Comparison of ENCODE assay signal across 12 cellular contexts in the genomic region with DNA sequence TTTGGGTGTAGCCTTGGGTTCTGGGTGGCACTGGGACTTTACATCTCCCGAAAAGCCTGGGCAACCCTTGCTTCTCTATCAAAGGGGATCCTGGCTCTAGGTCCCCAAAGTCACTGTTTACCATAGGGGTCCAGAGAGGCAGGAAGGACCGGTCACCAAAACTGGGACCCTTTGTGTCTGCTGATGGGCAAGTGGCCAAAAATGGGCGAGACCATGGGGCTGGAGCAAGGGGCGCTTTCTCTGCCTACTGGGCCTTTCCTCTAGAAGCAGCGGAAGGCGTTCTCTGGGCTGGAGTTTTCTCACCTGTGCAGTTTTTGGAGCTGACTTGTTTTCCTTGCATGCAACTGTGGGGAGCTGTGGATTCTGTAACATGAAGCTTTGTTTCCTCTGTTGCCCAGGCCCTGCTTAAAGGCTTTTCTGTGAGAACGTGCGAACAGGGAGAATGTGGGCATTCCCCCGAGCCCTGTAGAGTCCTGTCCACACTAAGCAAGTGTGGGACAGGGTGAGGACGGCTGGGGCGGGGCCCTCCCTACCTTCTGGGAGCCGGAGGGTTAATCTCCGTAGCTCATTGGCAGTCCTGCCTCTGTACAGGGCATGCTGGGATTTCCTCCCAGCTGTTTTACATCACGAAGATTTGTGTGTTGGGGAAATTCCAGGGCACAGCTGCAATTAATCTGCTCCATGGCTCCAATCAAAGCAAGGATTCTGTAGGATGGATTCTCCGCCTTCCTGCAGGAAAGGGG. TPM values are rescaled to one million over a fixed set of nuclear protein-coding genes. Genes with fewer than 3 reads are reported as not detected.
DNase-seq lines count a peak whose midpoint lies in the region; ATAC-seq and TF ChIP-seq lines count a peak whose summit lies in the region.
"Had no signal": no experiment of that assay in that cellular context is flagged by ENCODE, and none has a peak within 500 bp of the region (broad histone marks: within the 10 kb centered on the region; RNA-seq: fewer than 3 reads in every experiment).

No MANE protein-coding gene starts in this region.

- H2BK5ac ChIP-seq in neuronal stem cell (ENCODE audit: low read length) = peak overlapping the region; percentile 47

- H3K79me2 ChIP-seq in ACC112 (ENCODE audit: control insufficient read depth, insufficient read depth, low read length, unreplicated experiment) = no peaks in the 10 kb centered on the region

- no peaks in the 10 kb centered on the region for H3K79me1 ChIP-seq in neuronal stem cell (ENCODE audit: low read depth, low read length)

- H3K36me3 ChIP-seq in ACC112 (ENCODE audit: insufficient read depth, low read length) (no peaks in the 10 kb centered on the region), SK-N-MC (ENCODE audit: insufficient read depth, low read length) (no peaks in the 10 kb centered on the region), neuronal stem cell (replicated peaks in 1 of 2; ENCODE audit: control insufficient read depth in 2 of 2, insufficient read depth in 2 of 2, low read length in 2 of 2) (peaks cover 2 to 3% of the 10 kb centered on the region in 2 donors)
- H3K36me3 ChIP-seq: BLaER1 had no signal

- no peak overlapping the region for H2BK12ac ChIP-seq in neuronal stem cell (ENCODE audit: low read length)

- no peaks in the 10 kb centered on the region for H3K27me3 ChIP-seq in ACC112 (ENCODE audit: insufficient read depth, low read length)
- no peaks in the 10 kb centered on the region for H3K27me3 ChIP-seq in neuronal stem cell (ENCODE audit: control insufficient read depth in 3 of 3, insufficient read depth in 3 of 3, low read depth in 1 of 3, low read length in 3 of 3)
- H3K27me3 ChIP-seq: BLaER1 had no signal

- peak overlapping the region; percentile 26 for H3K23ac ChIP-seq in neuronal stem cell (ENCODE audit: low read depth, low read length, poor library complexity)

- no peak overlapping the region for H3K4me2 ChIP-seq in neuronal stem cell (ENCODE audit: insufficient read depth, low read length, poor library complexity, severe bottlenecking)
- H3K4me2 ChIP-seq: BLaER1 had no signal

- H2AFZ ChIP-seq in ACC112 (ENCODE audit: low read length, unreplicated experiment) (no peak overlapping the region), neuronal stem cell (ENCODE audit: low read length) (no peak overlapping the region)

- H3K14ac ChIP-seq in neuronal stem cell (ENCODE audit: low read length) = no peak overlapping the region

- no peak overlapping the region for H4K91ac ChIP-seq in neuronal stem cell (ENCODE audit: low read depth, low read length, poor library complexity)

- peak overlapping the region; percentile 35 for H2BK15ac ChIP-seq in neuronal stem cell (ENCODE audit: low read length)

- no peak overlapping the region for H3K27ac ChIP-seq in ACC112 (ENCODE audit: low read depth, low read length)
- H3K27ac ChIP-seq in SK-N-MC = peak overlapping the region; percentile 79
- H3K27ac ChIP-seq in neuronal stem cell (replicated peaks; ENCODE audit: low read length) = peak overlapping the region; percentile 28
- H3K27ac ChIP-seq: BLaER1 had no signal

- DNase-seq in SK-N-MC (ENCODE audit: low read depth, low spot score) (peak; percentile 65), fibroblast of mammary gland (ENCODE audit: low read depth) (peak; percentile 88), neuronal stem cell (ENCODE audit: low spot score) (no peak), HuH-7 (ENCODE audit: low spot score) (no peak)
- no peak for DNase-seq in activated T-cell treated with anti-CD3 and anti-CD28 coated beads, Interleukin-2, amount 50 U/mL, for 48 hours
- DNase-seq: activated naive CD4-positive, alpha-beta T cell treated with Interleukin-2 at 50 U/mL for 16 hours; NCI-H345; stimulated activated naive CD4-positive, alpha-beta T cell treated with Interleukin-2 at 50 U/mL for 16 hours had no signal

- no peak for TF ChIP-seq CTCF in fibroblast of mammary gland (conservative IDR thresholded peaks at IDR 0.05; ENCODE audit: control insufficient read depth, insufficient read depth, low read depth, low read length)

- H4K8ac ChIP-seq in neuronal stem cell (ENCODE audit: low read depth, low read length) = no peak overlapping the region

- peak overlapping the region; percentile 44 for H2BK120ac ChIP-seq in neuronal stem cell (ENCODE audit: low read depth, low read length)

- no CpG with 5 or more reads among the region's 15 CpGs for WGBS in neuronal stem cell (ENCODE audit: extremely low coverage in 2 of 2, insufficient read length in 2 of 2, insufficient replicate concordance in 1 of 2), 2 donors

- no peak overlapping the region for H2AK5ac ChIP-seq in neuronal stem cell (ENCODE audit: low read depth, low read length)

- no peaks in the 10 kb centered on the region for H3K9me3 ChIP-seq in SK-N-MC (ENCODE audit: low read depth, low read length)
- no peaks in the 10 kb centered on the region for H3K9me3 ChIP-seq in neuronal stem cell (replicated peaks in 1 of 2; ENCODE audit: control insufficient read depth in 2 of 2, insufficient read depth in 1 of 2, low read depth in 1 of 2, low read length in 2 of 2)
- H3K9me3 ChIP-seq: BLaER1 had no signal

- peak overlapping the region; percentile 36; the same call in 1 of the 2 replicates for H3K4me3 ChIP-seq in ACC112 (ENCODE audit: low read depth, low read length)
- peak overlapping the region; percentile 62 for H3K4me3 ChIP-seq in SK-N-MC
- H3K4me3 ChIP-seq in fibroblast of mammary gland (ENCODE audit: control insufficient read depth, low read depth, low read length) = peak overlapping the region; percentile 13
- no peak overlapping the region for H3K4me3 ChIP-seq in neuronal stem cell (ENCODE audit: low read length in 2 of 2)
- H3K4me3 ChIP-seq: BLaER1 had no signal

- ATAC-seq in GM19035 (IDR thresholded peaks at IDR 0.05; ENCODE audit: unreplicated experiment) = no peak
- no peak for ATAC-seq in HG02884 (IDR thresholded peaks at IDR 0.05; ENCODE audit: unreplicated experiment)

- no peak overlapping the region for H3K4ac ChIP-seq in neuronal stem cell (ENCODE audit: low read length)

- H3K4me1 ChIP-seq in ACC112 (ENCODE audit: control insufficient read depth, insufficient read depth, low read length, unreplicated experiment) (peaks cover 32% of the 10 kb centered on the region), neuronal stem cell (ENCODE audit: control insufficient read depth in 2 of 2, insufficient read depth in 1 of 2, low read depth in 1 of 2, low read length in 2 of 2) (peaks cover 3 to 15% of the 10 kb centered on the region in 2 donors)
- H3K4me1 ChIP-seq: BLaER1 had no signal

- no peak overlapping the region for H3K9ac ChIP-seq in SK-N-MC (ENCODE audit: insufficient read length)
- H3K9ac ChIP-seq in neuronal stem cell (ENCODE audit: low read depth, low read length, poor library complexity) = no peak overlapping the region
- H3K9ac ChIP-seq: BLaER1 had no signal

- H3K18ac ChIP-seq in neuronal stem cell (ENCODE audit: low read length) = peak overlapping the region; percentile 49

RNA-seq across cellular contexts. Expression of a gene that starts 50.2 kb away (rescaled TPM):
- 24.7 TPM for polyA plus RNA-seq in neuronal stem cell (2013, experiment 1 of 2)
- polyA plus RNA-seq in neuronal stem cell (2013, experiment 2 of 2) = 25.4 TPM

Comparison
In these comparisons a context has a peak if more than half of its experiments do, and no peak if none do; other contexts are left out.
1. H3K4me3 ChIP-seq: peak in ACC112 (single experiment), SK-N-MC (single experiment) and fibroblast of mammary gland (single experiment); none in neuronal stem cell (0 of 2).
2. DNase-seq: peak in SK-N-MC (single experiment) and fibroblast of mammary gland (single experiment); none in neuronal stem cell (single experiment), HuH-7 (single experiment) and activated T-cell treated with anti-CD3 and anti-CD28 coated beads, Interleukin-2, amount 50 U/mL, for 48 hours (0 of 2).